1 cellular context compared by ENCODE assay signal in genomic region chr3:126356373-126357298, GRCh38.
TF ChIP-seq lines count a peak whose summit lies in the region.

No MANE protein-coding gene starts in this region.

TF ChIP-seq in K562, 482 proteins besides CTCF, POLR2A, EP300 and RAD21 (continued from another document):
- TF ChIP-seq E4F1 (CRISPR knock-in tag; IDR thresholded peaks at IDR 0.05; ENCODE audit: borderline replicate concordance) (no peak), RBM25 (IDR thresholded peaks at IDR 0.05; ENCODE audit: low read depth, low read length, severe bottlenecking) (no peak), NFATC3 (IDR thresholded peaks at IDR 0.05) (no peak), TRIM25 (IDR thresholded peaks at IDR 0.05; ENCODE audit: borderline replicate concordance) (no peak), MIER1 (IDR thresholded peaks at IDR 0.05; ENCODE audit: low read depth) (no peak), STAG1 (CRISPR knock-in tag; IDR thresholded peaks at IDR 0.05; ENCODE audit: borderline replicate concordance) (no peak), CTCFL (IDR thresholded peaks at IDR 0.05; ENCODE audit: borderline replicate concordance, insufficient read depth, low read depth, low read length, poor library complexity, severe bottlenecking) (no peak), ZNF197 (CRISPR knock-in tag; IDR thresholded peaks at IDR 0.05; ENCODE audit: low read depth) (no peak), CREM (IDR thresholded peaks at IDR 0.05; ENCODE audit: low read depth) (no peak), ATF6 (CRISPR knock-in tag; IDR thresholded peaks at IDR 0.05) (no peak), CBX1 (IDR thresholded peaks at IDR 0.05; ENCODE audit: low read depth) (no peak), RREB1 (CRISPR knock-in tag; IDR thresholded peaks at IDR 0.05) (no peak), ZNF398 (CRISPR knock-in tag; IDR thresholded peaks at IDR 0.05) (no peak), RBFOX2 (IDR thresholded peaks at IDR 0.05; ENCODE audit: low read depth, low read length) (peak; percentile 8; the same call in 1 of the 2 replicates), ZBTB9 (CRISPR knock-in tag; IDR thresholded peaks at IDR 0.05) (no peak), SIN3B (IDR thresholded peaks at IDR 0.05; ENCODE audit: low read depth) (no peak), PML (IDR thresholded peaks at IDR 0.05; ENCODE audit: low read length) (no peak), ZNF311 (CRISPR knock-in tag; IDR thresholded peaks at IDR 0.05) (no peak), BACH1 (tag; IDR thresholded peaks at IDR 0.05) (no peak), ZNF77 (CRISPR knock-in tag; IDR thresholded peaks at IDR 0.05) (no peak)
TF ChIP-seq in K562: peak in this region for 10.
